9 cellular contexts compared by ENCODE assay signal in the genomic region with DNA sequence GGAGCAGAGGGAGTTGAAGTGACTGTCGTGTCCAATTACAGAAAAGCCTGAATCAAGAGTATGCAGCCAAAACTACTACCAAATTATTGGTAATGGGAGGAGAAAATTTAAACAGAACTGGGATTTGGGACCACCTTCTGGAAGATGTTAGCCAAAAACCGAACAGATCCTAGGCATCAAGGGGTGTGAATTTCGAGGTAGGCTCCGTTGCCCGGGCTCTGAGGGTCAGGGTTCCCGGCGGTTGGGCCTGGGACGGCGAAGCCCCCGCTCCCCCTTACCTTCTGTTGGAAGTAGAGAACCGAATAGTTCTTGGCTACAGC. TPM values are rescaled to one million over a fixed set of nuclear protein-coding genes. Genes with fewer than 3 reads are reported as not detected.
A peak's percentile ranks its signal among the peaks of the same experiment; 100 is the strongest.
DNase-seq lines count a peak whose midpoint lies in the region; ATAC-seq and TF ChIP-seq lines count a peak whose summit lies in the region.
"Had no signal": no experiment of that assay in that cellular context is flagged by ENCODE, and none has a peak within 500 bp of the region (broad histone marks: within the 10 kb centered on the region; RNA-seq: fewer than 3 reads in every experiment).

No MANE protein-coding gene starts in this region.

- H3K4me3 Mint-ChIP-seq in T-helper 2 cell treated with Interferon-gamma antibody and Interleukin-4, amounts not matched to agents 5 μg/mL and 100 μg/mL, for 36 hours: peak overlapping the region; percentile 100

- H3K27ac ChIP-seq in SJSA1 (0 out of 2 replicates have a peak overlapping the region, but pooled peaks have one; percentile 26), skeletal muscle tissue (ENCODE audit: low read depth, low read length) (peak overlapping the region; percentile 77)

- no peaks in the 10 kb centered on the region for H3K27me3 Mint-ChIP-seq in T-helper 2 cell treated with Interferon-gamma antibody and Interleukin-4, amounts not matched to agents 5 μg/mL and 100 μg/mL, for 36 hours (ENCODE audit: low read depth)

- no peak for ATAC-seq in GM18520 (IDR thresholded peaks at IDR 0.05; ENCODE audit: unreplicated experiment)

- no peaks in the 10 kb centered on the region for H3K9me3 Mint-ChIP-seq in T-helper 2 cell treated with Interferon-gamma antibody and Interleukin-4, amounts not matched to agents 5 μg/mL and 100 μg/mL, for 36 hours

- peak overlapping the region; percentile 88 to 94 (median 92) for H3K9ac ChIP-seq in skeletal muscle tissue (ENCODE audit: low read depth in 1 of 3, low read length in 3 of 3)

- H3K4me1 ChIP-seq in SJSA1 (replicated peaks): no peaks in the 10 kb centered on the region; the same call in 1 of the 2 replicates
- H3K4me1 ChIP-seq in skeletal muscle tissue (ENCODE audit: control insufficient read depth in 3 of 3, insufficient read depth in 3 of 3, low read length in 3 of 3): peaks cover 24 to 30% (median 25%) of the 10 kb centered on the region in 3 donors

- TF ChIP-seq CTCF in foreskin fibroblast (IDR thresholded peaks at IDR 0.05; ENCODE audit: low read depth, low read length): no peak

- no peaks in the 10 kb centered on the region for H3K27me3 ChIP-seq in SJSA1 (replicated peaks)
- H3K27me3 ChIP-seq in skeletal muscle tissue (ENCODE audit: control insufficient read depth in 3 of 3, insufficient read depth in 3 of 3, low read length in 3 of 3): no peaks in the 10 kb centered on the region

- H3K36me3 ChIP-seq in SJSA1: no peaks in the 10 kb centered on the region
- H3K36me3 ChIP-seq in skeletal muscle tissue (ENCODE audit: control insufficient read depth in 3 of 3, insufficient read depth in 3 of 3, low read length in 3 of 3): no peaks in the 10 kb centered on the region

- H3K36me3 Mint-ChIP-seq in T-helper 2 cell treated with Interferon-gamma antibody and Interleukin-4, amounts not matched to agents 5 μg/mL and 100 μg/mL, for 36 hours (ENCODE audit: low read depth): no peaks in the 10 kb centered on the region

- peak overlapping the region; percentile 99 for H3K27ac Mint-ChIP-seq in T-helper 2 cell treated with Interferon-gamma antibody and Interleukin-4, amounts not matched to agents 5 μg/mL and 100 μg/mL, for 36 hours

- H3K4me3 ChIP-seq in SJSA1 (peak overlapping the region; percentile 54), foreskin fibroblast (ENCODE audit: low read depth in 1 of 2, low read length in 2 of 2) (peak overlapping the region; percentile 65 to 92), skeletal muscle tissue (ENCODE audit: low read length in 3 of 3) (peak overlapping the region; percentile 74 to 92 (median 90))

- no peaks in the 10 kb centered on the region for H3K9me3 ChIP-seq in SJSA1 (replicated peaks)
- no peaks in the 10 kb centered on the region for H3K9me3 ChIP-seq in skeletal muscle tissue (ENCODE audit: control insufficient read depth in 3 of 3, low read length in 3 of 3)

- H3K4me1 Mint-ChIP-seq in T-helper 2 cell treated with Interferon-gamma antibody and Interleukin-4, amounts not matched to agents 5 μg/mL and 100 μg/mL, for 36 hours (ENCODE audit: low read depth): peaks cover 49% of the 10 kb centered on the region

- no peak for DNase-seq in T-helper 2 cell treated with Interferon-gamma antibody and Interleukin-4, amounts not matched to agents 5 μg/mL and 100 μg/mL, for 36 hours (ENCODE audit: low spot score)
- DNase-seq in T-helper 2 cell: no peak
- no peak for DNase-seq in SJSA1 (ENCODE audit: low read depth in 1 of 2, low spot score in 2 of 2)
- DNase-seq in foreskin fibroblast: no peak
- no peak for DNase-seq in anterior cingulate cortex (lab: John Stamatoyannopoulos, UW)
- DNase-seq in stimulated activated naive CD4-positive, alpha-beta T cell treated with Interleukin-2 at 50 U/mL for 16 hours (lab: John Stamatoyannopoulos, UW): no peak
- DNase-seq: DND-41 had no signal

RNA-seq across cellular contexts. Expression of a gene that starts 0.3 kb away (rescaled TPM):
- total RNA-seq in SJSA1 (2014; rRNA removed; shearing (Covaris generic)): 37.2 and 38.5 TPM in 2 replicates
- total RNA-seq in skeletal muscle tissue: 71.0 TPM

RNA-seq across cellular contexts. Expression of a gene that starts 1.6 kb away (rescaled TPM):
- 4.8 and 10.3 TPM in 2 replicates for total RNA-seq in SJSA1 (2014; rRNA removed; shearing (Covaris generic))
- 1.6 TPM for total RNA-seq in skeletal muscle tissue
